In the genomic region with DNA sequence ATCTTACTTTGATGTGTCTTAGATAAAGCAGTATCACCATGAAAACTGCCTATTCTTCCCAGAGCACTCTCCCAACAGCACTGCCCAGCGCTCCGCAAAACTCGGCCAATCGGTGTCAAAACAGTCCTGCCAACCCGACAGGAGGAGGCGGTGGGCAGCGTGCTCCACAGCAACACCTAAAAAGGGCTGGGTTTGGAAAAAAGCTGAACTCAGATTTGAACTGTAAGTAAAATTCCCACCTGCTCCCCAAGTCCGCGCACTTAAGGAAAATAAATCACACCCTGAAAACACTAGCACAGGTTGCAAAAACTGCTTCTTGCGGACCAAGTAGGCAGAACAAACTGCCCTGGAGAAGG, we compare ENCODE assay signal across 8 cellular contexts. TPM values are rescaled to one million over a fixed set of nuclear protein-coding genes. Genes with fewer than 3 reads are reported as not detected.
A peak's percentile ranks its signal among the peaks of the same experiment; 100 is the strongest.
DNase-seq lines count a peak whose midpoint lies in the region; ATAC-seq and TF ChIP-seq lines count a peak whose summit lies in the region.

No MANE protein-coding gene starts in this region.

- intact Hi-C loops in transverse colon (cut with DNase I; ENCODE audit: low total_unique reads) = loop anchor here (10.0 kb wide), 1 partner anchor 60 kb away; a partner anchor contains a TSS

- no peak overlapping the region for H2AK5ac ChIP-seq in mesendoderm (ENCODE audit: low read length)

- no CpG with 5 or more reads among the region's 10 CpGs for WGBS in mesendoderm (ENCODE audit: extremely low coverage, insufficient coverage, low lambda C conversion rate)
- WGBS in transverse colon (ENCODE audit: low coverage in 1 of 2), 2 donors = 0% methylated on average over 7 to 10 of the region's 10 CpGs

- H3K56ac ChIP-seq in mesendoderm (ENCODE audit: low read length) = peak overlapping the region; percentile 78

- H4K5ac ChIP-seq in mesendoderm (ENCODE audit: low read length) = no peak overlapping the region

- H3K27me3 ChIP-seq in endocrine pancreas (ENCODE audit: control insufficient read depth, insufficient read depth, low read length) (no peaks in the 10 kb centered on the region), mesendoderm (ENCODE audit: insufficient read depth, low read length, poor library complexity) (no peaks in the 10 kb centered on the region), transverse colon (no peaks in the 10 kb centered on the region)

- peak; percentile 25 for TF ChIP-seq POLR2A in transverse colon (IDR thresholded peaks at IDR 0.05)

- H3K4ac ChIP-seq in mesendoderm (ENCODE audit: low read depth, low read length) = no peak overlapping the region

- DNase-seq in C1 segment of cervical spinal cord (lab: John Stamatoyannopoulos, UW) = peak in 9 of 14 donors; percentile 8 to 66 (median 40)
- DNase-seq in HT-29 (ENCODE audit: low spot score) = peak; percentile 76
- DNase-seq in mesendoderm = peak; percentile 67
- peak; percentile 56 for DNase-seq in transverse colon

- peaks cover 6% of the 10 kb centered on the region for H3K79me1 ChIP-seq in mesendoderm (ENCODE audit: low read length)

- TF ChIP-seq EP300 in transverse colon (IDR thresholded peaks at IDR 0.05; ENCODE audit: low read depth) = no peak

- in situ Hi-C loops in transverse colon (cut with MboI; ENCODE audit: low pct_ligation_motif_present in 1 of 4, low pct_unique_long_range_greater_than_20kb in 1 of 4, low sequenced_read_pairs in 3 of 4) = no loop called here

- H3K23ac ChIP-seq in mesendoderm (ENCODE audit: low read length) = no peak overlapping the region

- H3K4me2 ChIP-seq in mesendoderm (ENCODE audit: low read length) = peak overlapping the region; percentile 55

- H3K9ac ChIP-seq in endocrine pancreas (ENCODE audit: control insufficient read depth, insufficient read depth, low read length) (peak overlapping the region; percentile 97), mesendoderm (ENCODE audit: low read length) (peak overlapping the region; percentile 86)

- no peak overlapping the region for H3K18ac ChIP-seq in mesendoderm (ENCODE audit: low read length)

- H3K9me3 ChIP-seq in endocrine pancreas (ENCODE audit: control insufficient read depth, low read length) (no peaks in the 10 kb centered on the region), transverse colon (no peaks in the 10 kb centered on the region)

- H2BK120ac ChIP-seq in mesendoderm (ENCODE audit: low read depth, low read length) = no peak overlapping the region

- H3K79me2 ChIP-seq in mesendoderm (ENCODE audit: control insufficient read depth, insufficient read depth, low read length) = peaks cover 3% of the 10 kb centered on the region

- no peak for TF ChIP-seq CTCF in transverse colon (IDR thresholded peaks at IDR 0.05)

- no peak overlapping the region for H2BK15ac ChIP-seq in mesendoderm (replicated peaks; ENCODE audit: low read depth)

- H3K36me3 ChIP-seq in endocrine pancreas (ENCODE audit: control insufficient read depth, insufficient read depth, low read length) = no peaks in the 10 kb centered on the region
- H3K36me3 ChIP-seq in mesendoderm (ENCODE audit: control insufficient read depth, insufficient read depth, low read length) = no peaks in the 10 kb centered on the region
- H3K36me3 ChIP-seq in transverse colon = no peaks in the 10 kb centered on the region

- no peak overlapping the region for H4K8ac ChIP-seq in mesendoderm (ENCODE audit: low read depth, low read length)

- H3K27ac ChIP-seq in mesendoderm (ENCODE audit: low read depth, low read length) (peak overlapping the region; percentile 38), transverse colon (peak overlapping the region; percentile 87 to 94 (median 90))

- H2BK5ac ChIP-seq in mesendoderm (ENCODE audit: low read length) = no peak overlapping the region

- H3K4me3 ChIP-seq in endocrine pancreas (ENCODE audit: control insufficient read depth, insufficient read depth, low read length) (peak overlapping the region; percentile 86), mesendoderm (ENCODE audit: low read length) (peak overlapping the region; percentile 67), transverse colon (peak overlapping the region; percentile 93 to 99 (median 96))

- ATAC-seq in GM18511 (IDR thresholded peaks at IDR 0.05; ENCODE audit: unreplicated experiment) (peak; percentile 41), SK-N-SH treated with all-trans-retinoic acid at 6 μM for 48 hours (peak; percentile 77), HG03460 (IDR thresholded peaks at IDR 0.05; ENCODE audit: unreplicated experiment) (no peak)

- H3K4me1 ChIP-seq in endocrine pancreas (ENCODE audit: control insufficient read depth, insufficient read depth, low read length) (peaks cover 8% of the 10 kb centered on the region), mesendoderm (ENCODE audit: control insufficient read depth, low read depth, low read length) (no peaks in the 10 kb centered on the region), transverse colon (peaks cover 13 to 36% (median 14%) of the 10 kb centered on the region in 4 donors)

TF ChIP-seq in SK-N-SH treated with all-trans-retinoic acid at 6 μM for 48 hours, 23 proteins besides CTCF, POLR2A, EP300 and RAD21 (continues in another document):
- TF ChIP-seq ISL1 (CRISPR knock-in tag; IDR thresholded peaks at IDR 0.05) (no peak), ZNF8 (CRISPR knock-in tag; IDR thresholded peaks at IDR 0.05) (no peak), ARNTL (CRISPR knock-in tag; IDR thresholded peaks at IDR 0.05; ENCODE audit: borderline replicate concordance, low read depth) (no peak), CSDC2 (CRISPR knock-in tag; IDR thresholded peaks at IDR 0.05) (no peak), RARB (CRISPR knock-in tag; IDR thresholded peaks at IDR 0.05) (no peak), ZNF70 (CRISPR knock-in tag; IDR thresholded peaks at IDR 0.05) (no peak), ESRRG (CRISPR knock-in tag; IDR thresholded peaks at IDR 0.05) (no peak), ZC3H10 (CRISPR knock-in tag; IDR thresholded peaks at IDR 0.05) (no peak), ZFP3 (CRISPR knock-in tag; IDR thresholded peaks at IDR 0.05) (no peak), GLIS3 (CRISPR knock-in tag; IDR thresholded peaks at IDR 0.05) (no peak), OSR1 (CRISPR knock-in tag; IDR thresholded peaks at IDR 0.05) (no peak), ZNF565 (CRISPR knock-in tag; conservative IDR thresholded peaks at IDR 0.05; ENCODE audit: low read depth) (no peak)
- TF ChIP-seq, protein P1, sequence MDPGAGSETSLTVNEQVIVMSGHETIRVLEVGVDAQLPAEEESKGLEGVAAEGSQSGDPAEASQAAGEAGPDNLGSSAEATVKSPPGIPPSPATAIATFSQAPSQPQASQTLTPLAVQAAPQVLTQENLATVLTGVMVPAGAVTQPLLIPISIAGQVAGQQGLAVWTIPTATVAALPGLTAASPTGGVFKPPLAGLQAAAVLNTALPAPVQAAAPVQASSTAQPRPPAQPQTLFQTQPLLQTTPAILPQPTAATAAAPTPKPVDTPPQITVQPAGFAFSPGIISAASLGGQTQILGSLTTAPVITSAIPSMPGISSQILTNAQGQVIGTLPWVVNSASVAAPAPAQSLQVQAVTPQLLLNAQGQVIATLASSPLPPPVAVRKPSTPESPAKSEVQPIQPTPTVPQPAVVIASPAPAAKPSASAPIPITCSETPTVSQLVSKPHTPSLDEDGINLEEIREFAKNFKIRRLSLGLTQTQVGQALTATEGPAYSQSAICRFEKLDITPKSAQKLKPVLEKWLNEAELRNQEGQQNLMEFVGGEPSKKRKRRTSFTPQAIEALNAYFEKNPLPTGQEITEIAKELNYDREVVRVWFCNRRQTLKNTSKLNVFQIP (CRISPR knock-in tag; IDR thresholded peaks at IDR 0.05; ENCODE audit: borderline replicate concordance, low read depth) = no peak
- TF ChIP-seq, protein P2, sequence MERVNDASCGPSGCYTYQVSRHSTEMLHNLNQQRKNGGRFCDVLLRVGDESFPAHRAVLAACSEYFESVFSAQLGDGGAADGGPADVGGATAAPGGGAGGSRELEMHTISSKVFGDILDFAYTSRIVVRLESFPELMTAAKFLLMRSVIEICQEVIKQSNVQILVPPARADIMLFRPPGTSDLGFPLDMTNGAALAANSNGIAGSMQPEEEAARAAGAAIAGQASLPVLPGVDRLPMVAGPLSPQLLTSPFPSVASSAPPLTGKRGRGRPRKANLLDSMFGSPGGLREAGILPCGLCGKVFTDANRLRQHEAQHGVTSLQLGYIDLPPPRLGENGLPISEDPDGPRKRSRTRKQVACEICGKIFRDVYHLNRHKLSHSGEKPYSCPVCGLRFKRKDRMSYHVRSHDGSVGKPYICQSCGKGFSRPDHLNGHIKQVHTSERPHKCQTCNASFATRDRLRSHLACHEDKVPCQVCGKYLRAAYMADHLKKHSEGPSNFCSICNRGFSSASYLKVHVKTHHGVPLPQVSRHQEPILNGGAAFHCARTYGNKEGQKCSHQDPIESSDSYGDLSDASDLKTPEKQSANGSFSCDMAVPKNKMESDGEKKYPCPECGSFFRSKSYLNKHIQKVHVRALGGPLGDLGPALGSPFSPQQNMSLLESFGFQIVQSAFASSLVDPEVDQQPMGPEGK (CRISPR knock-in tag; IDR thresholded peaks at IDR 0.05; ENCODE audit: borderline replicate concordance) = no peak

RNA-seq across cellular contexts. Expression of a gene that starts 0.7 kb away (rescaled TPM):
- 14.9 and 21.1 TPM in 2 replicates for total RNA-seq in HT-29 (2014; rRNA removed; shearing (Covaris generic))
- 23.4 TPM for polyA plus RNA-seq in mesendoderm (2013, experiment 1 of 2)
- 26.6 TPM for polyA plus RNA-seq in mesendoderm (2013, experiment 2 of 2)
- total RNA-seq in transverse colon = 10 to 100 TPM; 35.2 to 73.9 (median 62.6) TPM

RNA-seq across cellular contexts. Expression of a gene that starts 59.8 kb away (rescaled TPM):
- 7.8 and 11.0 TPM in 2 replicates for total RNA-seq in HT-29 (2014; rRNA removed; shearing (Covaris generic))
- polyA plus RNA-seq in mesendoderm (2013, experiment 1 of 2) = 22.2 TPM
- 21.9 TPM for polyA plus RNA-seq in mesendoderm (2013, experiment 2 of 2)
- total RNA-seq in transverse colon = 100 to 1,000 TPM in 1 of 4 donors, 10 to 100 TPM in 3; 24.7 to 322 (median 42.5) TPM
